In genomic region chr15:86660012-86660411, GRCh38 we compare ENCODE assay signal across 28 cellular contexts.
"Had no signal": no experiment of that assay in that cellular context is flagged by ENCODE, and none has a peak within 500 bp of the region (broad histone marks: within the 10 kb centered on the region; RNA-seq: fewer than 3 reads in every experiment).

No MANE protein-coding gene starts in this region.

- H3K9me3 ChIP-seq: heart left ventricle, left ventricle myocardium inferior, ovary, suprapubic skin, thoracic aorta, tibial nerve, uterus had no signal

- H3K27me3 ChIP-seq: ovary, tibial nerve, uterus had no signal

- H3K27ac ChIP-seq: heart left ventricle, left ventricle myocardium inferior, ovary, skin epidermis, suprapubic skin, thoracic aorta, tibial nerve, uterus had no signal

- H3K4me3 ChIP-seq: heart left ventricle, left ventricle myocardium inferior, lung, ovary, skin epidermis, suprapubic skin, thoracic aorta, tibial nerve, uterus had no signal

- H3K4me1 Mint-ChIP-seq: mesothelial cell of epicardium; naive B cell; stimulated activated naive B cell treated with anti-CD40 and anti-IgM and Interleukin-4, amounts not matched to agents 10 μg/mL and 1 μg/mL and 100 μg/mL, for 72 hours had no signal

- H3K4me3 Mint-ChIP-seq: immature natural killer cell; mesothelial cell of epicardium; naive B cell; natural killer cell; nephron progenitor cell; stimulated activated naive B cell treated with anti-CD40 and anti-IgM and Interleukin-4, amounts not matched to agents 10 μg/mL and 1 μg/mL and 100 μg/mL, for 72 hours; stimulated activated naive CD8-positive, alpha-beta T cell treated with anti-CD3 and anti-CD28 coated beads, Interleukin-15, Interleukin-2, amounts not matched to agents 100 ng/mL and 50 ng/mL, for 24 hours; type B pancreatic cell had no signal

- H3K36me3 Mint-ChIP-seq: mesothelial cell of epicardium; naive B cell; stimulated activated naive B cell treated with anti-CD40 and anti-IgM and Interleukin-4, amounts not matched to agents 10 μg/mL and 1 μg/mL and 100 μg/mL, for 72 hours; type B pancreatic cell had no signal

- DNase-seq: heart left ventricle; hypothalamus; immature natural killer cell; kidney; left colon; left ventricle myocardium inferior; mesendoderm; naive B cell; natural killer cell; nephron progenitor cell; ovary; right cardiac atrium; stimulated activated CD4-positive, alpha-beta T cell treated with anti-CD3 and anti-CD28 coated beads, Interleukin-12 subunit alpha, Interleukin-12 subunit beta, amount 100 ng/mL, for 4 hours; stimulated activated CD4-positive, alpha-beta T cell treated with anti-CD3 and anti-CD28 coated beads, Interleukin-15, amount 100 ng/mL, for 24 hours; stimulated activated CD4-positive, alpha-beta T cell treated with anti-CD3 and anti-CD28 coated beads, Interleukin-2, amount 100 ng/mL, for 24 hours; stimulated activated CD4-positive, alpha-beta T cell treated with anti-CD3 and anti-CD28 coated beads, Interleukin-4, amount 100 ng/mL, for 1 hour; stimulated activated naive B cell treated with anti-CD40 and anti-IgM and Interleukin-4, amounts not matched to agents 10 μg/mL and 1 μg/mL and 100 μg/mL, for 72 hours; uterus had no signal

- H3K36me3 ChIP-seq: heart left ventricle, left ventricle myocardium inferior, ovary, suprapubic skin, thoracic aorta, tibial nerve, uterus had no signal

- H3K4me1 ChIP-seq: heart left ventricle, left ventricle myocardium inferior, suprapubic skin, tibial nerve, uterus had no signal

- H3K27ac Mint-ChIP-seq: immature natural killer cell; mesothelial cell of epicardium; naive B cell; natural killer cell; nephron progenitor cell; progenitor cell of endocrine pancreas; stimulated activated naive B cell treated with anti-CD40 and anti-IgM and Interleukin-4, amounts not matched to agents 10 μg/mL and 1 μg/mL and 100 μg/mL, for 72 hours; stimulated activated naive CD8-positive, alpha-beta T cell treated with anti-CD3 and anti-CD28 coated beads, Interleukin-15, Interleukin-2, amounts not matched to agents 100 ng/mL and 50 ng/mL, for 24 hours; type B pancreatic cell had no signal

- ATAC-seq: heart left ventricle; left colon; natural killer cell; right cardiac atrium; sciatic nerve; stimulated activated naive B cell treated with anti-CD40 and anti-IgM and Interleukin-4, amounts not matched to agents 10 μg/mL and 1 μg/mL and 100 μg/mL, for 72 hours had no signal

- H3K9me3 Mint-ChIP-seq: mesothelial cell of epicardium; naive B cell; natural killer cell; nephron progenitor cell; stimulated activated naive B cell treated with anti-CD40 and anti-IgM and Interleukin-4, amounts not matched to agents 10 μg/mL and 1 μg/mL and 100 μg/mL, for 72 hours; stimulated activated naive CD8-positive, alpha-beta T cell treated with anti-CD3 and anti-CD28 coated beads, Interleukin-15, Interleukin-2, amounts not matched to agents 100 ng/mL and 50 ng/mL, for 24 hours; type B pancreatic cell had no signal

- H3K27me3 Mint-ChIP-seq: stimulated activated naive B cell treated with anti-CD40 and anti-IgM and Interleukin-4, amounts not matched to agents 10 μg/mL and 1 μg/mL and 100 μg/mL, for 72 hours; stimulated activated naive CD8-positive, alpha-beta T cell treated with anti-CD3 and anti-CD28 coated beads, Interleukin-15, Interleukin-2, amounts not matched to agents 100 ng/mL and 50 ng/mL, for 24 hours had no signal
